9 cellular contexts compared by ENCODE assay signal in genomic region chr2:55153564-55154315, GRCh38.
DNase-seq lines count a peak whose midpoint lies in the region; ATAC-seq and TF ChIP-seq lines count a peak whose summit lies in the region.
"Had no signal": no experiment of that assay in that cellular context is flagged by ENCODE, and none has a peak within 500 bp of the region (broad histone marks: within the 10 kb centered on the region; RNA-seq: fewer than 3 reads in every experiment).

No MANE protein-coding gene starts in this region.

- intact Hi-C loops in activated B cell treated with CpG ODN at 0.5 μM for 24 hours (cut with micrococcal nuclease) = loop anchor here (5.0 kb wide), 2 partner anchors 36 to 101 kb away; partner anchors contain the start of gene RTN4

- peaks cover 64% of the 10 kb centered on the region for H3K4me1 Mint-ChIP-seq in activated B cell treated with CpG ODN at 0.5 μM for 24 hours
- H3K4me1 Mint-ChIP-seq in memory B cell = peaks cover 42% of the 10 kb centered on the region
- peaks cover 6% of the 10 kb centered on the region for H3K4me1 Mint-ChIP-seq in activated CD8-positive, alpha-beta memory T cell treated with anti-CD3 and anti-CD28 coated beads, Interleukin-2, amount 10 ng/mL, durations not matched to agents 7 days and 5 days

- H3K4me3 Mint-ChIP-seq in activated B cell treated with CpG ODN at 0.5 μM for 24 hours = no peak overlapping the region
- H3K4me3 Mint-ChIP-seq in memory B cell = peak overlapping the region; percentile 24
- H3K4me3 Mint-ChIP-seq in activated CD8-positive, alpha-beta memory T cell treated with anti-CD3 and anti-CD28 coated beads, Interleukin-2, amount 10 ng/mL, durations not matched to agents 7 days and 5 days = no peak overlapping the region
- H3K4me3 Mint-ChIP-seq: activated T-cell treated with anti-CD3 and anti-CD28 coated beads, Interleukin-2, amount 50 U/mL, for 4 hours had no signal

- no peaks in the 10 kb centered on the region for H3K27me3 ChIP-seq in AG04450 (ENCODE audit: control insufficient read depth, insufficient read depth, low read length)

- H3K9me3 ChIP-seq in AG04450 (ENCODE audit: control insufficient read depth, insufficient read depth, low read length) = no peaks in the 10 kb centered on the region

- TF ChIP-seq CTCF in AG04450 (IDR thresholded peaks at IDR 0.05; ENCODE audit: low read depth, low read length) = no peak
- TF ChIP-seq CTCF in activated B cell treated with CpG ODN at 0.5 μM for 24 hours (IDR thresholded peaks at IDR 0.05) = no peak

- ATAC-seq in HG03108 (IDR thresholded peaks at IDR 0.05; ENCODE audit: unreplicated experiment) (peak; percentile 32), activated B cell treated with CpG ODN at 0.5 μM for 24 hours (ENCODE audit: low read depth) (peak; percentile 30), memory B cell (ENCODE audit: low read depth) (no peak), HG03442 (IDR thresholded peaks at IDR 0.05; ENCODE audit: unreplicated experiment) (no peak)
- ATAC-seq in stimulated activated naive CD8-positive, alpha-beta T cell treated with anti-CD3 and anti-CD28 coated beads, Interleukin-15, Interleukin-2, amounts not matched to agents 100 U/mL and 50 U/mL, for 24 hours = no peak
- ATAC-seq in activated CD8-positive, alpha-beta memory T cell treated with anti-CD3 and anti-CD28 coated beads, Interleukin-2, amount 10 ng/mL, durations not matched to agents 7 days and 5 days = no peak
- ATAC-seq: activated T-cell treated with anti-CD3 and anti-CD28 coated beads, Interleukin-2, amount 50 U/mL, for 4 hours had no signal

- H3K27me3 Mint-ChIP-seq in activated B cell treated with CpG ODN at 0.5 μM for 24 hours = no peaks in the 10 kb centered on the region
- no peaks in the 10 kb centered on the region for H3K27me3 Mint-ChIP-seq in memory B cell
- H3K27me3 Mint-ChIP-seq in activated CD8-positive, alpha-beta memory T cell treated with anti-CD3 and anti-CD28 coated beads, Interleukin-2, amount 10 ng/mL, durations not matched to agents 7 days and 5 days = no peaks in the 10 kb centered on the region

- CTCF ChIA-PET in AG04450 (lab: Charles Lee) = interaction anchor here (1.2 kb wide), 1 partner anchor 15 kb away, joined by 8 read pairs; no protein-coding TSS in a partner anchor
- CTCF ChIA-PET in activated B cell treated with CpG ODN at 0.5 μM for 24 hours (lab: Charles Lee) = no interaction called here
- CTCF ChIA-PET in activated CD8-positive, alpha-beta memory T cell treated with anti-CD3 and anti-CD28 coated beads, Interleukin-2, amount 10 ng/mL, durations not matched to agents 7 days and 5 days (lab: Charles Lee) = no interaction called here

- POLR2A ChIA-PET in AG04450 (lab: Yijun Ruan, JAX) = interaction anchor here (0.6 to 3.6 kb wide), 3 partner anchors 41 to 103 kb away, joined by 4 to 24 read pairs (median 5); partner anchors contain the start of gene RTN4
- POLR2A ChIA-PET in activated B cell treated with CpG ODN at 0.5 μM for 24 hours (lab: Charles Lee) = interaction anchor here (1.0 to 4.8 kb wide), 4 partner anchors 17 to 104 kb away, joined by 3 to 45 read pairs (median 4); partner anchors contain the start of gene RTN4

- H3K36me3 Mint-ChIP-seq in activated B cell treated with CpG ODN at 0.5 μM for 24 hours (ENCODE audit: low read depth) (no peaks in the 10 kb centered on the region), memory B cell (no peaks in the 10 kb centered on the region)
- peaks cover 2% of the 10 kb centered on the region for H3K36me3 Mint-ChIP-seq in activated CD8-positive, alpha-beta memory T cell treated with anti-CD3 and anti-CD28 coated beads, Interleukin-2, amount 10 ng/mL, durations not matched to agents 7 days and 5 days

- peak overlapping the region; percentile 59 for H3K27ac Mint-ChIP-seq in activated B cell treated with CpG ODN at 0.5 μM for 24 hours
- H3K27ac Mint-ChIP-seq in memory B cell = peak overlapping the region; percentile 53
- no peak overlapping the region for H3K27ac Mint-ChIP-seq in activated CD8-positive, alpha-beta memory T cell treated with anti-CD3 and anti-CD28 coated beads, Interleukin-2, amount 10 ng/mL, durations not matched to agents 7 days and 5 days

- H3K9me3 Mint-ChIP-seq in activated B cell treated with CpG ODN at 0.5 μM for 24 hours (no peaks in the 10 kb centered on the region), memory B cell (no peaks in the 10 kb centered on the region)
- H3K9me3 Mint-ChIP-seq in activated CD8-positive, alpha-beta memory T cell treated with anti-CD3 and anti-CD28 coated beads, Interleukin-2, amount 10 ng/mL, durations not matched to agents 7 days and 5 days (ENCODE audit: low read depth) = no peaks in the 10 kb centered on the region
- H3K9me3 Mint-ChIP-seq: activated T-cell treated with anti-CD3 and anti-CD28 coated beads, Interleukin-2, amount 50 U/mL, for 4 hours had no signal

- H3K27ac ChIP-seq in AG04450 (ENCODE audit: low read depth, low read length) = peak overlapping the region; percentile 11

- no peak overlapping the region for H3K4me3 ChIP-seq in AG04450 (ENCODE audit: low read depth, low read length)

- DNase-seq in AG04450 (ENCODE audit: low read depth, low spot score) = no peak
- no peak for DNase-seq in activated B cell treated with CpG ODN at 0.5 μM for 24 hours
- DNase-seq in memory B cell (ENCODE audit: low spot score in 2 of 2) = no peak
- no peak for DNase-seq in activated CD4-positive, alpha-beta T cell treated with anti-CD3 and anti-CD28 coated beads, Interleukin-2, amount 50 U/mL, for 4 hours
- no peak for DNase-seq in stimulated activated naive CD8-positive, alpha-beta T cell treated with anti-CD3 and anti-CD28 coated beads, Interleukin-15, Interleukin-2, amounts not matched to agents 100 U/mL and 50 U/mL, for 24 hours
- no peak for DNase-seq in activated CD8-positive, alpha-beta memory T cell treated with anti-CD3 and anti-CD28 coated beads, Interleukin-2, amount 10 ng/mL, durations not matched to agents 7 days and 5 days
- DNase-seq: activated T-cell treated with anti-CD3 and anti-CD28 coated beads, Interleukin-2, amount 50 U/mL, for 4 hours had no signal

Comparison
In these comparisons a context has a peak if more than half of its experiments do, and no peak if none do; other contexts are left out.
1. ATAC-seq: peak in HG03108 (single experiment) and activated B cell treated with CpG ODN at 0.5 μM for 24 hours (single experiment); none in memory B cell (single experiment), HG03442 (single experiment), stimulated activated naive CD8-positive, alpha-beta T cell treated with anti-CD3 and anti-CD28 coated beads, Interleukin-15, Interleukin-2, amounts not matched to agents 100 U/mL and 50 U/mL, for 24 hours (single experiment) and activated CD8-positive, alpha-beta memory T cell treated with anti-CD3 and anti-CD28 coated beads, Interleukin-2, amount 10 ng/mL, durations not matched to agents 7 days and 5 days (single experiment).